In genomic region chr14:103714063-103714724, GRCh38 we compare ENCODE assay signal across 8 cellular contexts. TPM values are rescaled to one million over a fixed set of nuclear protein-coding genes. Genes with fewer than 3 reads are reported as not detected.
DNase-seq lines count a peak whose midpoint lies in the region; FAIRE-seq and TF ChIP-seq lines count a peak whose summit lies in the region.
"Had no signal": no experiment of that assay in that cellular context is flagged by ENCODE, and none has a peak within 500 bp of the region (broad histone marks: within the 10 kb centered on the region; RNA-seq: fewer than 3 reads in every experiment).

No MANE protein-coding gene starts in this region.

- H2AFZ ChIP-seq in OCI-LY7 (ENCODE audit: low read length) (no peak overlapping the region), endothelial cell of umbilical vein (ENCODE audit: low read depth, low read length) (no peak overlapping the region)

- H3K4me1 ChIP-seq in OCI-LY7 (ENCODE audit: insufficient read depth, low read length, poor library complexity, severe bottlenecking) (peaks cover 48% of the 10 kb centered on the region), endothelial cell of umbilical vein (ENCODE audit: control insufficient read depth, extremely low read depth, insufficient read depth, low read length) (peaks cover 30% of the 10 kb centered on the region), rectal smooth muscle tissue (ENCODE audit: control insufficient read depth, insufficient read depth, low read length) (peaks cover 11% of the 10 kb centered on the region), ovary (ENCODE audit: insufficient read depth) (peaks cover 25% of the 10 kb centered on the region)

- no peaks in the 10 kb centered on the region for H3K9me3 ChIP-seq in OCI-LY7 (ENCODE audit: low read length)
- H3K9me3 ChIP-seq in endothelial cell of umbilical vein (replicated peaks; ENCODE audit: control insufficient read depth, insufficient read depth, low read length), result no peaks in the 10 kb centered on the region
- no peaks in the 10 kb centered on the region for H3K9me3 ChIP-seq in ovary

- WGBS in ovary, 3 donors, result 45 to 53% (median 49%) methylated on average over 16 of the region's 16 CpGs

- no peak for TF ChIP-seq POLR2A in endothelial cell of umbilical vein (IDR thresholded peaks at IDR 0.05; ENCODE audit: low read depth, low read length)
- no peak for TF ChIP-seq POLR2A in ovary (IDR thresholded peaks at IDR 0.05)

- H3K9me2 ChIP-seq in OCI-LY7 (ENCODE audit: insufficient read depth, low read length), result no peaks in the 10 kb centered on the region

- DNase-seq in OCI-LY7 (ENCODE audit: low spot score), result peak; percentile 29
- no peak for DNase-seq in endothelial cell of umbilical vein (ENCODE audit: low read depth, low spot score)
- DNase-seq in NCI-H2196 (lab: John Stamatoyannopoulos, UW; ENCODE audit: unreplicated experiment), result no peak
- no peak for DNase-seq in NCI-H2107 (lab: John Stamatoyannopoulos, UW)
- no peak for DNase-seq in ovary

- intact Hi-C loops in OCI-LY7 (cut with micrococcal nuclease; ENCODE audit: unreplicated experiment) (loop anchor here (2.0 kb wide), 2 partner anchors 15 to 35 kb away; no protein-coding TSS in a partner anchor), endothelial cell of umbilical vein (cut with micrococcal nuclease) (no loop called here), ovary (cut with DNase I) (no loop called here)

- TF ChIP-seq CTCF in GM12875 (IDR thresholded peaks at IDR 0.05; ENCODE audit: borderline replicate concordance, insufficient read depth, low read depth, low read length), result no peak
- 0 out of 2 replicates have a peak, but pooled peaks have one; percentile 18 for TF ChIP-seq CTCF in OCI-LY7 (conservative IDR thresholded peaks at IDR 0.05; ENCODE audit: low read length)
- TF ChIP-seq CTCF in endothelial cell of umbilical vein (IDR thresholded peaks at IDR 0.05; ENCODE audit: extremely low read depth in 1 of 2, insufficient read depth in 1 of 2, low read depth in 1 of 2, low read length in 2 of 2), result no peak
- no peak for TF ChIP-seq CTCF in ovary (IDR thresholded peaks at IDR 0.05)

- peak; percentile 63 for FAIRE-seq in endothelial cell of umbilical vein (lab: Jason Lieb, UNC)
- FAIRE-seq: urothelium cell line had no signal

- H3K9me1 ChIP-seq in endothelial cell of umbilical vein (replicated peaks; ENCODE audit: control insufficient read depth, extremely low read depth, insufficient read depth, low read length), result no peaks in the 10 kb centered on the region

- H4K20me1 ChIP-seq in OCI-LY7 (ENCODE audit: insufficient read depth, low read length) (peaks cover 8% of the 10 kb centered on the region), endothelial cell of umbilical vein (replicated peaks; ENCODE audit: control insufficient read depth, extremely low read depth, insufficient read depth, low read length) (no peaks in the 10 kb centered on the region)

- dilution Hi-C loops in endothelial cell of umbilical vein (cut with MboI; ENCODE audit: extremely low pct_ligation_motif_present, low sequenced_read_pairs), result no loop called here

- H3K27ac ChIP-seq in OCI-LY7 (ENCODE audit: low read depth, low read length, poor library complexity, severe bottlenecking), result peak overlapping the region; percentile 60
- no peak overlapping the region for H3K27ac ChIP-seq in endothelial cell of umbilical vein (ENCODE audit: insufficient read depth, low read depth, low read length)
- no peak overlapping the region for H3K27ac ChIP-seq in rectal smooth muscle tissue (ENCODE audit: low read depth, low read length)
- no peak overlapping the region for H3K27ac ChIP-seq in ovary

- H3K4me2 ChIP-seq in OCI-LY7 (ENCODE audit: low read length) (peak overlapping the region; percentile 90), endothelial cell of umbilical vein (ENCODE audit: insufficient read depth, low read length) (peak overlapping the region; percentile 31)

- H3K27me3 ChIP-seq in endothelial cell of umbilical vein (ENCODE audit: control insufficient read depth in 2 of 2, insufficient read depth in 2 of 2, low read length in 2 of 2), result no peaks in the 10 kb centered on the region
- no peaks in the 10 kb centered on the region for H3K27me3 ChIP-seq in rectal smooth muscle tissue (ENCODE audit: control insufficient read depth, insufficient read depth, low read length)
- no peaks in the 10 kb centered on the region for H3K27me3 ChIP-seq in ovary

- H3K79me2 ChIP-seq in OCI-LY7 (ENCODE audit: insufficient read depth, low read depth, low read length), result peaks cover 41% of the 10 kb centered on the region
- peaks cover 33% of the 10 kb centered on the region for H3K79me2 ChIP-seq in endothelial cell of umbilical vein (ENCODE audit: control insufficient read depth, insufficient read depth, low read length)

- BruUV-seq in OCI-LY7 (replicated peaks; lab: Mats Ljungman, UMichigan) (TSS peak; percentile 84), endothelial cell of umbilical vein (replicated peaks; lab: Mats Ljungman, UMichigan) (TSS peak; percentile 53)

- POLR2A ChIA-PET in OCI-LY7 (lab: Charles Lee), result interaction anchor here (0.5 to 2.0 kb wide), 4 partner anchors 15 to 163 kb away, joined by 3 to 8 read pairs (median 4); no protein-coding TSS in a partner anchor
- POLR2A ChIA-PET in endothelial cell of umbilical vein (lab: Charles Lee), result no interaction called here

- peaks cover 48% of the 10 kb centered on the region for H3K36me3 ChIP-seq in OCI-LY7 (ENCODE audit: insufficient read depth, low read length)
- H3K36me3 ChIP-seq in endothelial cell of umbilical vein (ENCODE audit: control insufficient read depth in 2 of 2, extremely low read depth in 1 of 2, insufficient read depth in 2 of 2, low read length in 2 of 2), result no peaks in the 10 kb centered on the region
- no peaks in the 10 kb centered on the region for H3K36me3 ChIP-seq in rectal smooth muscle tissue (ENCODE audit: control insufficient read depth, insufficient read depth, low read length)
- H3K36me3 ChIP-seq in ovary, result no peaks in the 10 kb centered on the region

- H3K4me3 ChIP-seq in GM12875 (ENCODE audit: low read depth, low read length) (peak overlapping the region; percentile 89), OCI-LY7 (ENCODE audit: low read depth, low read length, poor library complexity, severe bottlenecking) (peak overlapping the region; percentile 88), endothelial cell of umbilical vein (replicated peaks in 1 of 3; ENCODE audit: insufficient read depth in 1 of 3, low read depth in 1 of 3, low read length in 3 of 3) (peak overlapping the region in 1 of 3 experiments; percentile 37), rectal smooth muscle tissue (ENCODE audit: low read length) (peak overlapping the region; percentile 33), ovary (no peak overlapping the region)

- H3K9ac ChIP-seq in endothelial cell of umbilical vein (replicated peaks; ENCODE audit: extremely low read depth, insufficient read depth, low read length), result peak overlapping the region; percentile 66
- peak overlapping the region; percentile 4 for H3K9ac ChIP-seq in rectal smooth muscle tissue (ENCODE audit: low read length)

- CTCF ChIA-PET in OCI-LY7 (lab: Charles Lee; ENCODE audit: unreplicated experiment), result no interaction called here
- CTCF ChIA-PET in endothelial cell of umbilical vein (lab: Charles Lee), result interaction anchor here (0.9 to 1.8 kb wide), 3 partner anchors 9 to 196 kb away, joined by 3 to 7 read pairs (median 4); no protein-coding TSS in a partner anchor

- no peak for TF ChIP-seq EP300 in ovary (IDR thresholded peaks at IDR 0.05)

TF ChIP-seq in endothelial cell of umbilical vein, 7 proteins besides CTCF, POLR2A, EP300 and RAD21:
- TF ChIP-seq MYC (IDR thresholded peaks at IDR 0.05; ENCODE audit: low read depth, low read length), result no peak
- no peak for TF ChIP-seq POLR2AphosphoS5 (IDR thresholded peaks at IDR 0.05; ENCODE audit: insufficient read depth, low read depth, low read length)
- TF ChIP-seq EZH2 (IDR thresholded peaks at IDR 0.05; ENCODE audit: borderline replicate concordance, low read depth, low read length, severe bottlenecking), result no peak

RNA-seq across cellular contexts. Expression of gene XRCC3, which starts 1.1 kb away (rescaled TPM):
- total RNA-seq in OCI-LY7 (2014; rRNA removed; shearing (Covaris generic)), result 83.6 and 130 TPM in 2 replicates
- 83.3 and 86.0 TPM in 2 replicates for total RNA-seq in OCI-LY7 (2022)
- 25.1 and 27.2 TPM in 2 replicates for total RNA-seq in endothelial cell of umbilical vein
- 13.4 and 13.6 TPM in 2 replicates for polyA plus RNA-seq in endothelial cell of umbilical vein
- polyA plus RNA-seq in endothelial cell of umbilical vein (2011; cell fraction: cytosol; rRNA removed), result 14.1 and 14.5 TPM in 2 replicates
- polyA plus RNA-seq in endothelial cell of umbilical vein (2011; cell fraction: nucleus; rRNA removed), result 33.2 and 41.1 TPM in 2 replicates
- polyA plus RNA-seq in endothelial cell of umbilical vein (2012), result 8.4 and 10.0 TPM in 2 replicates
- polyA minus RNA-seq in endothelial cell of umbilical vein, result 11.2 and 16.4 TPM in 2 replicates
- 17.4 TPM for polyA minus RNA-seq in endothelial cell of umbilical vein (2011; cell fraction: cytosol; rRNA and poly(A)+ RNA removed)
- polyA minus RNA-seq in endothelial cell of umbilical vein (2011; cell fraction: nucleus; rRNA and poly(A)+ RNA removed), result 10.9 and 11.2 TPM in 2 replicates
- 1 to 10 TPM; 1.4 to 8.5 (median 2.9) TPM for total RNA-seq in ovary
- 1 to 10 TPM; 3.7 to 4.5 TPM for polyA plus RNA-seq in ovary

RNA-seq across cellular contexts. Expression of gene ZFYVE21, which starts 1.4 kb away (rescaled TPM):
- total RNA-seq in OCI-LY7 (2014; rRNA removed; shearing (Covaris generic)), result 16.6 and 22.5 TPM in 2 replicates
- total RNA-seq in OCI-LY7 (2022) (18.0 and 23.2 TPM in 2 replicates), endothelial cell of umbilical vein (54.5 and 55.8 TPM in 2 replicates), ovary (100 to 1,000 TPM in 1 of 7 donors, 10 to 100 TPM in 6; 75.6 to 110 (median 83.1) TPM)
- polyA plus RNA-seq in endothelial cell of umbilical vein (98.3 and 126 TPM in 2 replicates), ovary (100 to 1,000 TPM in 1 of 2 donors, 10 to 100 TPM in 1; 81.8 to 111 TPM)
- polyA plus RNA-seq in endothelial cell of umbilical vein (2011; cell fraction: cytosol; rRNA removed), result 93.5 and 94.5 TPM in 2 replicates
- 54.3 and 70.0 TPM in 2 replicates for polyA plus RNA-seq in endothelial cell of umbilical vein (2011; cell fraction: nucleus; rRNA removed)
- 42.4 and 49.3 TPM in 2 replicates for polyA plus RNA-seq in endothelial cell of umbilical vein (2012)
- polyA minus RNA-seq in endothelial cell of umbilical vein, result 47.7 and 51.3 TPM in 2 replicates
- polyA minus RNA-seq in endothelial cell of umbilical vein (2011; cell fraction: cytosol; rRNA and poly(A)+ RNA removed), result 18.8 TPM
- 27.8 and 30.9 TPM in 2 replicates for polyA minus RNA-seq in endothelial cell of umbilical vein (2011; cell fraction: nucleus; rRNA and poly(A)+ RNA removed)
